Comparison of ENCODE assay signal across 1 cellular context in the genomic region with DNA sequence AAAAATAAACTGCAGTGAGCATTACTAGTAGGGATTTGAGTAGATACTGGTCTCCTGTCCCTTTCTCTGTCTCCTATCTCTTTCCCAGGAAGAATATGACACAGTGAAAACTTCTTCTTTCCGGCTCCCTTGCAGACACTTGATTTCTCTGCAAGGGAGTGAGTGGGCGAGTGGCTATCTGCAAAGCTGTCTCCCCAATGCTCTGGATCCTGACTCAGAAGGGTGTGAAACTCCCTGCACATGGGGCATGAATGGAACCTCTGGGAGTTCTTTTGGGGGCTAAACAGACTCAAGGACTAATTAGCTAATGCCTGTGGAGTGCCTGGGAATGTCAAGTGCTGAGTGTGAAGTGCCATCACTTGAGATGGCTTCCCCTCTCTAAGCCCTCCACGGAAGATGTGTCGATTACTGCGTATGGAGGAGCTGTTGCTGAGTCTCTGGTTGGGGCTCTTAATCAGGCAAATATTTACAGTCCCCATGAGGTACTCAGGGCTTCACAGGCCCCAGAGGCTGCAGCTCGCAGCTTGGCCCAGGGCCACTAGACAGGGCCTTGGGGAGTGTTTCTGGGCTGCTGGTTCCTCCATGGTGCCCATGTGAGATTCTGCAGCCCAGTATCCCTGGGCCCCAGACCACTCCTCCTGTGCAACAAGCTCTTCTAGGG.
TF ChIP-seq lines count a peak whose summit lies in the region.

No MANE protein-coding gene starts in this region.

TF ChIP-seq in H1, 55 proteins besides CTCF, POLR2A, EP300 and RAD21:
- TF ChIP-seq, protein P1, sequence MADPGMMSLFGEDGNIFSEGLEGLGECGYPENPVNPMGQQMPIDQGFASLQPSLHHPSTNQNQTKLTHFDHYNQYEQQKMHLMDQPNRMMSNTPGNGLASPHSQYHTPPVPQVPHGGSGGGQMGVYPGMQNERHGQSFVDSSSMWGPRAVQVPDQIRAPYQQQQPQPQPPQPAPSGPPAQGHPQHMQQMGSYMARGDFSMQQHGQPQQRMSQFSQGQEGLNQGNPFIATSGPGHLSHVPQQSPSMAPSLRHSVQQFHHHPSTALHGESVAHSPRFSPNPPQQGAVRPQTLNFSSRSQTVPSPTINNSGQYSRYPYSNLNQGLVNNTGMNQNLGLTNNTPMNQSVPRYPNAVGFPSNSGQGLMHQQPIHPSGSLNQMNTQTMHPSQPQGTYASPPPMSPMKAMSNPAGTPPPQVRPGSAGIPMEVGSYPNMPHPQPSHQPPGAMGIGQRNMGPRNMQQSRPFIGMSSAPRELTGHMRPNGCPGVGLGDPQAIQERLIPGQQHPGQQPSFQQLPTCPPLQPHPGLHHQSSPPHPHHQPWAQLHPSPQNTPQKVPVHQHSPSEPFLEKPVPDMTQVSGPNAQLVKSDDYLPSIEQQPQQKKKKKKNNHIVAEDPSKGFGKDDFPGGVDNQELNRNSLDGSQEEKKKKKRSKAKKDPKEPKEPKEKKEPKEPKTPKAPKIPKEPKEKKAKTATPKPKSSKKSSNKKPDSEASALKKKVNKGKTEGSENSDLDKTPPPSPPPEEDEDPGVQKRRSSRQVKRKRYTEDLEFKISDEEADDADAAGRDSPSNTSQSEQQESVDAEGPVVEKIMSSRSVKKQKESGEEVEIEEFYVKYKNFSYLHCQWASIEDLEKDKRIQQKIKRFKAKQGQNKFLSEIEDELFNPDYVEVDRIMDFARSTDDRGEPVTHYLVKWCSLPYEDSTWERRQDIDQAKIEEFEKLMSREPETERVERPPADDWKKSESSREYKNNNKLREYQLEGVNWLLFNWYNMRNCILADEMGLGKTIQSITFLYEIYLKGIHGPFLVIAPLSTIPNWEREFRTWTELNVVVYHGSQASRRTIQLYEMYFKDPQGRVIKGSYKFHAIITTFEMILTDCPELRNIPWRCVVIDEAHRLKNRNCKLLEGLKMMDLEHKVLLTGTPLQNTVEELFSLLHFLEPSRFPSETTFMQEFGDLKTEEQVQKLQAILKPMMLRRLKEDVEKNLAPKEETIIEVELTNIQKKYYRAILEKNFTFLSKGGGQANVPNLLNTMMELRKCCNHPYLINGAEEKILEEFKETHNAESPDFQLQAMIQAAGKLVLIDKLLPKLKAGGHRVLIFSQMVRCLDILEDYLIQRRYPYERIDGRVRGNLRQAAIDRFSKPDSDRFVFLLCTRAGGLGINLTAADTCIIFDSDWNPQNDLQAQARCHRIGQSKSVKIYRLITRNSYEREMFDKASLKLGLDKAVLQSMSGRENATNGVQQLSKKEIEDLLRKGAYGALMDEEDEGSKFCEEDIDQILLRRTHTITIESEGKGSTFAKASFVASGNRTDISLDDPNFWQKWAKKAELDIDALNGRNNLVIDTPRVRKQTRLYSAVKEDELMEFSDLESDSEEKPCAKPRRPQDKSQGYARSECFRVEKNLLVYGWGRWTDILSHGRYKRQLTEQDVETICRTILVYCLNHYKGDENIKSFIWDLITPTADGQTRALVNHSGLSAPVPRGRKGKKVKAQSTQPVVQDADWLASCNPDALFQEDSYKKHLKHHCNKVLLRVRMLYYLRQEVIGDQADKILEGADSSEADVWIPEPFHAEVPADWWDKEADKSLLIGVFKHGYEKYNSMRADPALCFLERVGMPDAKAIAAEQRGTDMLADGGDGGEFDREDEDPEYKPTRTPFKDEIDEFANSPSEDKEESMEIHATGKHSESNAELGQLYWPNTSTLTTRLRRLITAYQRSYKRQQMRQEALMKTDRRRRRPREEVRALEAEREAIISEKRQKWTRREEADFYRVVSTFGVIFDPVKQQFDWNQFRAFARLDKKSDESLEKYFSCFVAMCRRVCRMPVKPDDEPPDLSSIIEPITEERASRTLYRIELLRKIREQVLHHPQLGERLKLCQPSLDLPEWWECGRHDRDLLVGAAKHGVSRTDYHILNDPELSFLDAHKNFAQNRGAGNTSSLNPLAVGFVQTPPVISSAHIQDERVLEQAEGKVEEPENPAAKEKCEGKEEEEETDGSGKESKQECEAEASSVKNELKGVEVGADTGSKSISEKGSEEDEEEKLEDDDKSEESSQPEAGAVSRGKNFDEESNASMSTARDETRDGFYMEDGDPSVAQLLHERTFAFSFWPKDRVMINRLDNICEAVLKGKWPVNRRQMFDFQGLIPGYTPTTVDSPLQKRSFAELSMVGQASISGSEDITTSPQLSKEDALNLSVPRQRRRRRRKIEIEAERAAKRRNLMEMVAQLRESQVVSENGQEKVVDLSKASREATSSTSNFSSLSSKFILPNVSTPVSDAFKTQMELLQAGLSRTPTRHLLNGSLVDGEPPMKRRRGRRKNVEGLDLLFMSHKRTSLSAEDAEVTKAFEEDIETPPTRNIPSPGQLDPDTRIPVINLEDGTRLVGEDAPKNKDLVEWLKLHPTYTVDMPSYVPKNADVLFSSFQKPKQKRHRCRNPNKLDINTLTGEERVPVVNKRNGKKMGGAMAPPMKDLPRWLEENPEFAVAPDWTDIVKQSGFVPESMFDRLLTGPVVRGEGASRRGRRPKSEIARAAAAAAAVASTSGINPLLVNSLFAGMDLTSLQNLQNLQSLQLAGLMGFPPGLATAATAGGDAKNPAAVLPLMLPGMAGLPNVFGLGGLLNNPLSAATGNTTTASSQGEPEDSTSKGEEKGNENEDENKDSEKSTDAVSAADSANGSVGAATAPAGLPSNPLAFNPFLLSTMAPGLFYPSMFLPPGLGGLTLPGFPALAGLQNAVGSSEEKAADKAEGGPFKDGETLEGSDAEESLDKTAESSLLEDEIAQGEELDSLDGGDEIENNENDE (IDR thresholded peaks at IDR 0.05; ENCODE audit: insufficient replicate concordance, low read length), result no peak
- TF ChIP-seq, protein P2, sequence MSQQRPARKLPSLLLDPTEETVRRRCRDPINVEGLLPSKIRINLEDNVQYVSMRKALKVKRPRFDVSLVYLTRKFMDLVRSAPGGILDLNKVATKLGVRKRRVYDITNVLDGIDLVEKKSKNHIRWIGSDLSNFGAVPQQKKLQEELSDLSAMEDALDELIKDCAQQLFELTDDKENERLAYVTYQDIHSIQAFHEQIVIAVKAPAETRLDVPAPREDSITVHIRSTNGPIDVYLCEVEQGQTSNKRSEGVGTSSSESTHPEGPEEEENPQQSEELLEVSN (IDR thresholded peaks at IDR 0.05), result no peak
- TF ChIP-seq, protein P3, sequence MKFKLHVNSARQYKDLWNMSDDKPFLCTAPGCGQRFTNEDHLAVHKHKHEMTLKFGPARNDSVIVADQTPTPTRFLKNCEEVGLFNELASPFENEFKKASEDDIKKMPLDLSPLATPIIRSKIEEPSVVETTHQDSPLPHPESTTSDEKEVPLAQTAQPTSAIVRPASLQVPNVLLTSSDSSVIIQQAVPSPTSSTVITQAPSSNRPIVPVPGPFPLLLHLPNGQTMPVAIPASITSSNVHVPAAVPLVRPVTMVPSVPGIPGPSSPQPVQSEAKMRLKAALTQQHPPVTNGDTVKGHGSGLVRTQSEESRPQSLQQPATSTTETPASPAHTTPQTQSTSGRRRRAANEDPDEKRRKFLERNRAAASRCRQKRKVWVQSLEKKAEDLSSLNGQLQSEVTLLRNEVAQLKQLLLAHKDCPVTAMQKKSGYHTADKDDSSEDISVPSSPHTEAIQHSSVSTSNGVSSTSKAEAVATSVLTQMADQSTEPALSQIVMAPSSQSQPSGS (IDR thresholded peaks at IDR 0.05; ENCODE audit: low read length), result no peak
- TF ChIP-seq TAF1 (IDR thresholded peaks at IDR 0.05; ENCODE audit: low read depth, low read length), result no peak
